1 cellular context compared by ENCODE assay signal in the genomic region with DNA sequence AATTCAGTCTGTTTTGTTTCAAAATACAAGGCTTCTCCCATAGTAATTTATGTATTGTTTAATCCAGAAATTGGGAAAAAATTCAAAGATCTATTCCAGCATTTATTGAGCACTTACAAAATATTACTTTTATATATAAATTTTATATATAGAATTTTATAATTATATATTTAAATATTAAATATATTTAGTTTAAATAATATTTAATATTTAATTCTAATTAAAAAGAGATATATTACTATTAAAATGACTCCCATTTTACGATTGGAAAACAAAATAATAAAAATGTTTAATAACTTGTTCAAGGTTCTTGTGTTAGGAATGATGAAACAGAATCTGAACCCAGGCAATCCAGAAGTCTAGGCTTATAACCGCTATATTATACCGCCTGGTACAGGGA.
TF ChIP-seq lines count a peak whose summit lies in the region.

No MANE protein-coding gene starts in this region.

TF ChIP-seq in HepG2, 621 proteins besides CTCF, POLR2A, EP300 and RAD21 (continued from another document):
- TF ChIP-seq, protein P1, sequence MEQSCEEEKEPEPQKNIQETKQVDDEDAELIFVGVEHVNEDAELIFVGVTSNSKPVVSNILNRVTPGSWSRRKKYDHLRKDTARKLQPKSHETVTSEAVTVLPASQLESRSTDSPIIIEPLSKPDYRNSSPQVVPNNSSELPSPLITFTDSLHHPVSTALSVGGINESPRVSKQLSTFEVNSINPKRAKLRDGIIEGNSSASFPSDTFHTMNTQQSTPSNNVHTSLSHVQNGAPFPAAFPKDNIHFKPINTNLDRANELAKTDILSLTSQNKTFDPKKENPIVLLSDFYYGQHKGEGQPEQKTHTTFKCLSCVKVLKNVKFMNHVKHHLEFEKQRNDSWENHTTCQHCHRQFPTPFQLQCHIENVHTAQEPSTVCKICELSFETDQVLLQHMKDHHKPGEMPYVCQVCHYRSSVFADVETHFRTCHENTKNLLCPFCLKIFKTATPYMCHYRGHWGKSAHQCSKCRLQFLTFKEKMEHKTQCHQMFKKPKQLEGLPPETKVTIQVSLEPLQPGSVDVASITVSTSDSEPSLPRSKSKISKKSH (CRISPR knock-in tag; IDR thresholded peaks at IDR 0.05; ENCODE audit: borderline replicate concordance): no peak
- no peak for TF ChIP-seq ZNF672 (CRISPR knock-in tag; IDR thresholded peaks at IDR 0.05)
- no peak for TF ChIP-seq ZNF124 (CRISPR knock-in tag; IDR thresholded peaks at IDR 0.05)
- TF ChIP-seq FOSL1 (CRISPR knock-in tag; IDR thresholded peaks at IDR 0.05; ENCODE audit: borderline replicate concordance): no peak
- TF ChIP-seq, protein P2, sequence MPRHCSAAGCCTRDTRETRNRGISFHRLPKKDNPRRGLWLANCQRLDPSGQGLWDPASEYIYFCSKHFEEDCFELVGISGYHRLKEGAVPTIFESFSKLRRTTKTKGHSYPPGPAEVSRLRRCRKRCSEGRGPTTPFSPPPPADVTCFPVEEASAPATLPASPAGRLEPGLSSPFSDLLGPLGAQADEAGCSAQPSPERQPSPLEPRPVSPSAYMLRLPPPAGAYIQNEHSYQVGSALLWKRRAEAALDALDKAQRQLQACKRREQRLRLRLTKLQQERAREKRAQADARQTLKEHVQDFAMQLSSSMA (CRISPR knock-in tag; IDR thresholded peaks at IDR 0.05): no peak
- TF ChIP-seq ZNF263 (CRISPR knock-in tag; IDR thresholded peaks at IDR 0.05): no peak
- no peak for TF ChIP-seq AFF4 (CRISPR knock-in tag; IDR thresholded peaks at IDR 0.05)
- no peak for TF ChIP-seq HDAC1 (CRISPR knock-in tag; IDR thresholded peaks at IDR 0.05)
